1 cellular context compared by ENCODE assay signal in genomic region chr20:2109425-2110210, GRCh38.
TF ChIP-seq lines count a peak whose summit lies in the region.

No MANE protein-coding gene starts in this region.

TF ChIP-seq in SK-N-SH treated with all-trans-retinoic acid at 6 μM for 48 hours, 23 proteins besides CTCF, POLR2A, EP300 and RAD21 (continued from another document):
- TF ChIP-seq, protein P1, sequence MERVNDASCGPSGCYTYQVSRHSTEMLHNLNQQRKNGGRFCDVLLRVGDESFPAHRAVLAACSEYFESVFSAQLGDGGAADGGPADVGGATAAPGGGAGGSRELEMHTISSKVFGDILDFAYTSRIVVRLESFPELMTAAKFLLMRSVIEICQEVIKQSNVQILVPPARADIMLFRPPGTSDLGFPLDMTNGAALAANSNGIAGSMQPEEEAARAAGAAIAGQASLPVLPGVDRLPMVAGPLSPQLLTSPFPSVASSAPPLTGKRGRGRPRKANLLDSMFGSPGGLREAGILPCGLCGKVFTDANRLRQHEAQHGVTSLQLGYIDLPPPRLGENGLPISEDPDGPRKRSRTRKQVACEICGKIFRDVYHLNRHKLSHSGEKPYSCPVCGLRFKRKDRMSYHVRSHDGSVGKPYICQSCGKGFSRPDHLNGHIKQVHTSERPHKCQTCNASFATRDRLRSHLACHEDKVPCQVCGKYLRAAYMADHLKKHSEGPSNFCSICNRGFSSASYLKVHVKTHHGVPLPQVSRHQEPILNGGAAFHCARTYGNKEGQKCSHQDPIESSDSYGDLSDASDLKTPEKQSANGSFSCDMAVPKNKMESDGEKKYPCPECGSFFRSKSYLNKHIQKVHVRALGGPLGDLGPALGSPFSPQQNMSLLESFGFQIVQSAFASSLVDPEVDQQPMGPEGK (CRISPR knock-in tag; IDR thresholded peaks at IDR 0.05; ENCODE audit: borderline replicate concordance) = no peak
TF ChIP-seq in SK-N-SH treated with all-trans-retinoic acid at 6 μM for 48 hours: peak in this region for 0.
